Comparison of ENCODE assay signal across 9 cellular contexts in genomic region chr2:37414470-37414949, GRCh38.
DNase-seq lines count a peak whose midpoint lies in the region; ATAC-seq, FAIRE-seq and TF ChIP-seq lines count a peak whose summit lies in the region.
"Had no signal": no experiment of that assay in that cellular context is flagged by ENCODE, and none has a peak within 500 bp of the region (broad histone marks: within the 10 kb centered on the region; RNA-seq: fewer than 3 reads in every experiment).

No MANE protein-coding gene starts in this region.

- no peaks in the 10 kb centered on the region for H3K9me3 Mint-ChIP-seq in Caco-2 (ENCODE audit: unreplicated experiment)

- peak in 1 of 2 experiments; percentile 51 for DNase-seq in Caco-2
- peak; percentile 24 for DNase-seq in NCI-H2029 treated with DMSO at 0.1 percent for 48 hours (lab: John Stamatoyannopoulos, UW)
- peak; percentile 11 to 55 for DNase-seq in frontal cortex (ENCODE audit: low spot score in 2 of 2)
- no peak for DNase-seq in pancreas
- DNase-seq in activated T-cell treated with anti-CD3 and anti-CD28 coated beads for 4 hours: no peak

- no peaks in the 10 kb centered on the region for H3K9me3 ChIP-seq in Caco-2
- H3K9me3 ChIP-seq in pancreas: no peaks in the 10 kb centered on the region

- CTCF ChIA-PET in Caco-2 (lab: Charles Lee): interaction anchor here (0.6 to 5.5 kb wide), 26 partner anchors 9 to 466 kb away, joined by 3 to 140 read pairs (median 5); no protein-coding TSS in a partner anchor

- TF ChIP-seq CTCF in Caco-2 (IDR thresholded peaks at IDR 0.05; ENCODE audit: insufficient read depth in 1 of 2, low read depth in 1 of 2, low read length in 1 of 2, severe bottlenecking in 1 of 2, unreplicated experiment in 1 of 2): peak; percentile 88 to 92
- peak; percentile 26 to 69 (median 58) for TF ChIP-seq CTCF in pancreas (IDR thresholded peaks at IDR 0.05)

- H3K36me3 Mint-ChIP-seq in Caco-2 (ENCODE audit: insufficient read depth, unreplicated experiment): no peaks in the 10 kb centered on the region

- no peak overlapping the region for H3K27ac Mint-ChIP-seq in Caco-2 (ENCODE audit: unreplicated experiment)

- WGBS in pancreas, 2 donors: 26% methylated on average over 8 of the region's 8 CpGs

- POLR2A ChIA-PET in Caco-2 (lab: Charles Lee): no interaction called here

- FAIRE-seq in TTC549 (lab: Jason Lieb, UNC): peak; percentile 92
- no peak for FAIRE-seq in frontal cortex (lab: Jason Lieb, UNC)
- no peak for FAIRE-seq in pancreas (lab: Jason Lieb, UNC)

- H3K4me1 ChIP-seq in Caco-2 (peaks cover 9% of the 10 kb centered on the region; the same call in 1 of the 2 replicates), pancreas (no peaks in the 10 kb centered on the region)

- no peaks in the 10 kb centered on the region for H3K27me3 Mint-ChIP-seq in Caco-2 (ENCODE audit: insufficient read depth, unreplicated experiment)

- no TSS peak for BruUV-seq in Caco-2 (replicated peaks; lab: Mats Ljungman, UMichigan)

- H3K27me3 ChIP-seq in Caco-2 (replicated peaks; ENCODE audit: control insufficient read depth, insufficient read depth, low read length) (no peaks in the 10 kb centered on the region), pancreas (no peaks in the 10 kb centered on the region)

- H3K27ac ChIP-seq in pancreas: no peak overlapping the region
- H3K27ac ChIP-seq: SK-N-MC had no signal

- peak; percentile 60 for ATAC-seq in GM21528 (IDR thresholded peaks at IDR 0.05; ENCODE audit: low FRiP score, unreplicated experiment)
- peak; percentile 75 to 96 (median 94) for ATAC-seq in pancreas
- ATAC-seq in HG02840 (IDR thresholded peaks at IDR 0.05; ENCODE audit: low FRiP score, unreplicated experiment): no peak

- H3K4me1 Mint-ChIP-seq in Caco-2 (ENCODE audit: low read depth, unreplicated experiment): peaks cover 17% of the 10 kb centered on the region

- intact Hi-C loops in Caco-2 (cut with micrococcal nuclease; ENCODE audit: unreplicated experiment): loop anchor here (1.0 to 2.0 kb wide), 7 partner anchors 126 to 463 kb away; no protein-coding TSS in a partner anchor
- intact Hi-C loops in pancreas (cut with DNase I): loop anchor here in 2 of 3 donors (5.0 to 10.0 kb wide), 2 partner anchors 418 to 420 kb away; no protein-coding TSS in a partner anchor

- no peak overlapping the region for H3K4me3 Mint-ChIP-seq in Caco-2 (ENCODE audit: unreplicated experiment)

- H3K4me3 ChIP-seq in Caco-2 (ENCODE audit: low read depth, low read length) (no peak overlapping the region), pancreas (no peak overlapping the region)
- H3K4me3 ChIP-seq: SK-N-MC had no signal

- no peaks in the 10 kb centered on the region for H3K36me3 ChIP-seq in Caco-2 (ENCODE audit: control insufficient read depth, insufficient read depth, low read length)
- no peaks in the 10 kb centered on the region for H3K36me3 ChIP-seq in pancreas

Comparison
In these comparisons a context has a peak if more than half of its experiments do, and no peak if none do; other contexts are left out.
1. DNase-seq: peak in NCI-H2029 treated with DMSO at 0.1 percent for 48 hours (single experiment) and frontal cortex (2 of 2); none in pancreas (0 of 6) and activated T-cell treated with anti-CD3 and anti-CD28 coated beads for 4 hours (single experiment).